8 cellular contexts compared by ENCODE assay signal in genomic region chr16:49281481-49281842, GRCh38. TPM values are rescaled to one million over a fixed set of nuclear protein-coding genes. Genes with fewer than 3 reads are reported as not detected.
DNase-seq lines count a peak whose midpoint lies in the region; ATAC-seq and TF ChIP-seq lines count a peak whose summit lies in the region.

Gene CBLN1, minus strand, starts transcription at chr16:49281838. Its CDS starts 373 bp downstream, at chr16:49281465.

- H3K27ac ChIP-seq in KMS-11 (peak within 1 kb of the TSS; percentile 55; the same call in 1 of the 2 replicates), esophagus muscularis mucosa (replicated peaks in 1 of 4) (peak within 1 kb of the TSS in 1 of 4 donors; percentile 48), sigmoid colon (peak within 1 kb of the TSS; percentile 55 to 81 (median 75)), osteoblast (ENCODE audit: low read depth, low read length) (no peak within 1 kb of the TSS)

- TF ChIP-seq POLR2A in esophagus muscularis mucosa (IDR thresholded peaks at IDR 0.05; ENCODE audit: low read depth) (no peak), sigmoid colon (IDR thresholded peaks at IDR 0.05) (no peak)

- no peak for TF ChIP-seq EP300 in esophagus muscularis mucosa (IDR thresholded peaks at IDR 0.05)
- no peak for TF ChIP-seq EP300 in sigmoid colon (IDR thresholded peaks at IDR 0.05)

- H4K20me1 ChIP-seq in KMS-11 (ENCODE audit: insufficient read depth) (no peaks in the 10 kb centered on the region), osteoblast (ENCODE audit: insufficient read depth, low read length) (no peaks in the 10 kb centered on the region)

- H2AFZ ChIP-seq in KMS-11 (ENCODE audit: low read depth), result peak within 1 kb of the TSS; percentile 100
- no peak within 1 kb of the TSS for H2AFZ ChIP-seq in osteoblast (ENCODE audit: low read length)

- no peaks in the 10 kb centered on the region for H3K9me3 ChIP-seq in esophagus muscularis mucosa
- no peaks in the 10 kb centered on the region for H3K9me3 ChIP-seq in sigmoid colon
- H3K9me3 ChIP-seq in osteoblast (ENCODE audit: low read depth, low read length), result no peaks in the 10 kb centered on the region

- H3K4me3 ChIP-seq in KMS-11 (IDR thresholded peaks at IDR 0.05; ENCODE audit: insufficient read depth, low read depth, low read length), result no peak within 1 kb of the TSS
- H3K4me3 ChIP-seq in esophagus muscularis mucosa, result peak within 1 kb of the TSS; percentile 52 to 65 (median 56)
- peak within 1 kb of the TSS; percentile 29 to 57 (median 52) for H3K4me3 ChIP-seq in sigmoid colon
- no peak within 1 kb of the TSS for H3K4me3 ChIP-seq in osteoblast (ENCODE audit: insufficient read depth, low read length)

- peak; percentile 64 for DNase-seq in esophagus muscularis mucosa (ENCODE audit: extremely low spot score)
- DNase-seq in sigmoid colon, result no peak
- no peak for DNase-seq in osteoblast (ENCODE audit: insufficient read length, low spot score, missing footprints)
- DNase-seq in retina, result no peak
- no peak for DNase-seq in activated gamma-delta T cell treated with Interleukin-2 at 50 U/mL for 16 hours

- intact Hi-C loops in esophagus muscularis mucosa (cut with DNase I), result no loop called here
- intact Hi-C loops in sigmoid colon (cut with DNase I), result loop anchor here (10.0 kb wide), 1 partner anchor 337 kb away; no protein-coding TSS in a partner anchor

- 0% methylated on average over 4 of the region's 45 CpGs for WGBS in esophagus muscularis mucosa
- 1 to 2% methylated on average over 45 of the region's 45 CpGs for WGBS in sigmoid colon, 2 donors

- peak within 1 kb of the TSS; percentile 57; the same call in 1 of the 2 replicates for H3K9ac ChIP-seq in KMS-11

- H3K36me3 ChIP-seq in KMS-11 (ENCODE audit: insufficient read depth) (no peaks in the 10 kb centered on the region), esophagus muscularis mucosa (no peaks in the 10 kb centered on the region), sigmoid colon (no peaks in the 10 kb centered on the region), osteoblast (ENCODE audit: insufficient read depth, low read length) (no peaks in the 10 kb centered on the region)

- H3K4me2 ChIP-seq in KMS-11, result peak within 1 kb of the TSS; percentile 98
- H3K4me2 ChIP-seq in osteoblast (ENCODE audit: insufficient read depth, low read length), result no peak within 1 kb of the TSS

- H3K27me3 ChIP-seq in KMS-11 (ENCODE audit: insufficient read depth, low read depth) (peaks cover 11% of the 10 kb centered on the region; the same call in 1 of the 2 replicates), esophagus muscularis mucosa (peaks cover 7 to 100% (median 69%) of the 10 kb centered on the region in 4 donors), sigmoid colon (peaks cover 50 to 98% (median 80%) of the 10 kb centered on the region in 3 donors), osteoblast (ENCODE audit: insufficient read depth, low read length) (peaks cover 62% of the 10 kb centered on the region)

- ATAC-seq in GM19328 (IDR thresholded peaks at IDR 0.05; ENCODE audit: unreplicated experiment) (peak; percentile 8), HG03280 (IDR thresholded peaks at IDR 0.05; ENCODE audit: unreplicated experiment) (no peak)

- no peak for TF ChIP-seq CTCF in KMS-11 (conservative IDR thresholded peaks at IDR 0.05; ENCODE audit: low read depth, low read length)
- TF ChIP-seq CTCF in esophagus muscularis mucosa (IDR thresholded peaks at IDR 0.05), result no peak
- no peak for TF ChIP-seq CTCF in sigmoid colon (IDR thresholded peaks at IDR 0.05)
- TF ChIP-seq CTCF in osteoblast (IDR thresholded peaks at IDR 0.05; ENCODE audit: extremely low read depth, low read depth, low read length), result no peak

- H3K4me1 ChIP-seq in KMS-11 (ENCODE audit: low read depth, poor library complexity, severe bottlenecking) (no peaks in the 10 kb centered on the region), esophagus muscularis mucosa (peaks cover 40 to 71% (median 60%) of the 10 kb centered on the region in 4 donors), sigmoid colon (peaks cover 0 to 49% (median 45%) of the 10 kb centered on the region in 4 donors), osteoblast (ENCODE audit: insufficient read depth, low read length) (no peaks in the 10 kb centered on the region)

- H3K79me2 ChIP-seq in KMS-11 (ENCODE audit: insufficient read depth, low read depth) (no peaks in the 10 kb centered on the region), osteoblast (ENCODE audit: insufficient read depth, low read length) (no peaks in the 10 kb centered on the region)

RNA-seq across cellular contexts. Expression of gene CBLN1, which starts in this region (rescaled TPM):
- total RNA-seq in esophagus muscularis mucosa (1 to 10 TPM in 1 of 4 donors, under 1 TPM in 2, not detected in 1; 0.32 to 1.4 (median 0.83) TPM), sigmoid colon (under 1 TPM in 2 of 4 donors, not detected in 2; under 0.01 to 0.55 TPM), osteoblast (not detected in 2 replicates)
- under 1 TPM in 1 of 3 donors, not detected in 2; 0.55 TPM for polyA plus RNA-seq in sigmoid colon

Comparison
In these comparisons a context has a peak if more than half of its experiments do, and no peak if none do; other contexts are left out.
1. H3K4me3 ChIP-seq: peak in esophagus muscularis mucosa (4 of 4) and sigmoid colon (4 of 4); none in KMS-11 (single experiment) and osteoblast (single experiment).